In the genomic region with DNA sequence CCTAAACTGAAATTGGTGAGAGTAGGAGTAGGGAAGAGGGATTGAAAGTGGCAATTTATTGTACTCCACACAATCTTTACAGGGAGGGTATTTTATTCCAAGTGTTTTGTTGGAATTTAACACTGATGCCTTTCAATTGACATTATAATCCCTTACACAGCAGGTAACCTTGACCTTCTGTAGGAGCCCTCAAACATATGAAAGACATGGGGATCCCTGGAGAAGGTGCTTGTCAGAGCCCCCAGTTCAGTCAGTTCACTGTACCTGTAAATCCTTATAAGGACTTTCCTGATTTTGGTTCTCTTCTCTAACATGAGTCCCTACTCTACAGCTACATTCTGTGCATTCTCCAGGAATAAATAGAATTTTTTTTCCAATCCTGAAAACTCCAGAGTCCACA, we compare ENCODE assay signal across 17 cellular contexts.
DNase-seq lines count a peak whose midpoint lies in the region; ATAC-seq, FAIRE-seq and TF ChIP-seq lines count a peak whose summit lies in the region.
"Had no signal": no experiment of that assay in that cellular context is flagged by ENCODE, and none has a peak within 500 bp of the region (broad histone marks: within the 10 kb centered on the region; RNA-seq: fewer than 3 reads in every experiment).

No MANE protein-coding gene starts in this region.

- H2BK12ac ChIP-seq in H1 (ENCODE audit: low read depth, low read length): no peak overlapping the region

- no peak overlapping the region for H2AK5ac ChIP-seq in H1 (ENCODE audit: low read depth, low read length)

- no peak overlapping the region for H3K56ac ChIP-seq in H1 (replicated peaks; ENCODE audit: insufficient read length, low read depth, low read length)

- peak; percentile 55 for FAIRE-seq in H1 (lab: Jason Lieb, UNC)
- FAIRE-seq: GM12891, H54 had no signal

- TF ChIP-seq RAD21 in H1 (IDR thresholded peaks at IDR 0.05 in 1 of 2, conservative IDR thresholded peaks at IDR 0.05 in 1 of 2; ENCODE audit: low read depth in 2 of 2, low read length in 2 of 2): no peak

- no peak overlapping the region for H2AFZ ChIP-seq in H1 (ENCODE audit: low read length)
- H2AFZ ChIP-seq: GM23248 had no signal

- no peak overlapping the region for H4K8ac ChIP-seq in H1 (ENCODE audit: extremely low read depth, insufficient read depth, low read length)

- H3K9me3 ChIP-seq in HUES64 (ENCODE audit: insufficient read depth, low read depth, low read length): no peaks in the 10 kb centered on the region
- H3K9me3 ChIP-seq in H1 (ENCODE audit: insufficient read depth in 2 of 2, low read depth in 1 of 2, low read length in 1 of 2): no peaks in the 10 kb centered on the region; a peak in 1 of 4 replicates
- H3K9me3 ChIP-seq in iPS-20b (ENCODE audit: insufficient read depth, low read depth, low read length): no peaks in the 10 kb centered on the region

- no peaks in the 10 kb centered on the region; the same call in 1 of the 2 replicates for H3K23me2 ChIP-seq in H1 (ENCODE audit: low read depth, low read length)

- no peak overlapping the region for H3K23ac ChIP-seq in H1 (ENCODE audit: insufficient read length)

- H3K27me3 ChIP-seq in HUES64 (ENCODE audit: insufficient read depth, low read length) (no peaks in the 10 kb centered on the region), H1 (replicated peaks in 1 of 4; ENCODE audit: control insufficient read depth in 3 of 4, extremely low read depth in 1 of 4, insufficient read depth in 3 of 4, low read length in 3 of 4) (no peaks in the 10 kb centered on the region), iPS-20b (ENCODE audit: insufficient read depth, low read length) (no peaks in the 10 kb centered on the region)

- no peaks in the 10 kb centered on the region for H3K79me2 ChIP-seq in H1 (ENCODE audit: control insufficient read depth in 1 of 2, insufficient read depth in 2 of 2, low read length in 2 of 2)

- H2BK20ac ChIP-seq in H1 (ENCODE audit: low read length): no peak overlapping the region

- CTCF ChIA-PET in H1 (lab: Charles Lee; ENCODE audit: partially characterized antibody): interaction anchor here (0.6 to 1.4 kb wide), 3 partner anchors 108 to 378 kb away, joined by 3 to 5 read pairs (median 3); no protein-coding TSS in a partner anchor

- H3K4me3 ChIP-seq in HUES64 (ENCODE audit: low read length): no peak overlapping the region
- H3K4me3 ChIP-seq in H1 (ENCODE audit: extremely low read depth in 1 of 4, insufficient read depth in 2 of 4, low read depth in 3 of 4, low read length in 4 of 4): no peak overlapping the region
- H3K4me3 ChIP-seq in iPS-20b (ENCODE audit: low read length): 0 out of 2 replicates have a peak overlapping the region, but pooled peaks have one; percentile 8
- H3K4me3 ChIP-seq: GM23248 had no signal

- H3K4me1 ChIP-seq in HUES64 (ENCODE audit: insufficient read depth, low read length) (peaks cover 23% of the 10 kb centered on the region), H1 (replicated peaks in 1 of 4; ENCODE audit: control insufficient read depth in 3 of 4, insufficient read depth in 4 of 4, low read length in 3 of 4) (peaks cover 0 to 5% (median 1%) of the 10 kb centered on the region in 4 experiments; a peak in 4 of 7 replicates), iPS-20b (ENCODE audit: insufficient read depth, low read length) (peaks cover 21% of the 10 kb centered on the region)

- peak overlapping the region; percentile 48; the same call in 1 of the 2 replicates for H3K27ac ChIP-seq in HUES64 (ENCODE audit: low read depth, low read length)
- no peak overlapping the region for H3K27ac ChIP-seq in H1 (ENCODE audit: low read depth, low read length)
- H3K27ac ChIP-seq in iPS-20b (ENCODE audit: low read length): peak overlapping the region; percentile 44
- H3K27ac ChIP-seq: GM23248 had no signal

- H2BK120ac ChIP-seq in H1 (replicated peaks; ENCODE audit: low read depth, low read length): no peak overlapping the region

- no peak overlapping the region for H2BK15ac ChIP-seq in H1 (ENCODE audit: low read length)

- no peaks in the 10 kb centered on the region for H4K20me1 ChIP-seq in H1 (replicated peaks in 1 of 2; ENCODE audit: control insufficient read depth in 1 of 2, insufficient read depth in 2 of 2, low read length in 2 of 2)

- DNase-seq in H1 (ENCODE audit: low read depth in 1 of 2, low spot score in 2 of 2) (no peak), NCI-H1694 treated with DMSO at 0.1 percent for 48 hours (lab: John Stamatoyannopoulos, UW) (no peak), iPS-NIHi7 (ENCODE audit: extremely low spot score) (no peak)
- DNase-seq: C1 segment of cervical spinal cord; Calu3; CD4-positive, alpha-beta memory T cell; COR-L47; DMS53; DMS79 treated with DMSO at 0.1 percent for 48 hours; GF-D8; GM23248; HCEC 1CT had no signal

- H3K4ac ChIP-seq in H1 (replicated peaks; ENCODE audit: insufficient read length, low read depth, low read length): no peak overlapping the region

- H3K36me3 ChIP-seq in HUES64 (ENCODE audit: insufficient read depth, low read length) (no peaks in the 10 kb centered on the region), H1 (ENCODE audit: control insufficient read depth in 2 of 4, insufficient read depth in 4 of 4, low read length in 3 of 4) (no peaks in the 10 kb centered on the region; a peak in 1 of 8 replicates), iPS-20b (ENCODE audit: insufficient read depth, low read depth, low read length) (no peaks in the 10 kb centered on the region)

- POLR2A ChIA-PET in H1 (lab: Charles Lee; ENCODE audit: partially characterized antibody): interaction anchor here (1.5 kb wide), 1 partner anchor 21 kb away, joined by 4 read pairs; no protein-coding TSS in a partner anchor

- H4K5ac ChIP-seq in H1 (ENCODE audit: insufficient read length, low read depth, low read length): no peak overlapping the region

- no peak for ATAC-seq in GM21360 (IDR thresholded peaks at IDR 0.05; ENCODE audit: unreplicated experiment)

- TF ChIP-seq EP300 in H1 (IDR thresholded peaks at IDR 0.05; ENCODE audit: borderline replicate concordance in 1 of 2, low read depth in 2 of 2, low read length in 2 of 2): peak in 1 of 2 experiments; percentile 32; a peak in 1 of 3 replicates

- no peak overlapping the region for H3K14ac ChIP-seq in H1 (ENCODE audit: insufficient read length)

- peak overlapping the region in 1 of 2 experiments; percentile 9; a peak in 1 of 4 replicates for H3K4me2 ChIP-seq in H1 (ENCODE audit: insufficient read depth in 1 of 2, low read depth in 2 of 2, low read length in 2 of 2)

- no peak overlapping the region for H4K91ac ChIP-seq in H1 (replicated peaks; ENCODE audit: insufficient read length, low read length)

- no peak overlapping the region for H3K18ac ChIP-seq in H1 (ENCODE audit: extremely low read depth, low read length)

- no peak for TF ChIP-seq CTCF in H1 (IDR thresholded peaks at IDR 0.05; ENCODE audit: control extremely low read depth in 1 of 3, insufficient read depth in 1 of 3, low read depth in 1 of 3, low read length in 3 of 3)

- no peaks in the 10 kb centered on the region for H3K79me1 ChIP-seq in H1 (ENCODE audit: low read depth, low read length)

- no peak for TF ChIP-seq POLR2A in H1 (IDR thresholded peaks at IDR 0.05; ENCODE audit: control extremely low read depth in 1 of 2, low read depth in 2 of 2, low read length in 2 of 2)

- no peak overlapping the region for H2BK5ac ChIP-seq in H1 (ENCODE audit: low read depth, low read length)

- no peak overlapping the region for H3K9ac ChIP-seq in HUES64 (ENCODE audit: low read depth, low read length)
- H3K9ac ChIP-seq in H1 (replicated peaks in 1 of 4; ENCODE audit: extremely low read depth in 1 of 4, low read depth in 3 of 4, low read length in 3 of 4): no peak overlapping the region
- 0 out of 2 replicates have a peak overlapping the region, but pooled peaks have one; percentile 23 for H3K9ac ChIP-seq in iPS-20b (ENCODE audit: low read depth, low read length)
- H3K9ac ChIP-seq: GM23248 had no signal

TF ChIP-seq in H1, 55 proteins besides CTCF, POLR2A, EP300 and RAD21:
- TF ChIP-seq GABPA (IDR thresholded peaks at IDR 0.05; ENCODE audit: borderline replicate concordance, insufficient read depth, low read length) (no peak), TCF12 (IDR thresholded peaks at IDR 0.05; ENCODE audit: low read depth, low read length) (no peak), HDAC2 (IDR thresholded peaks at IDR 0.05; ENCODE audit: borderline replicate concordance in 1 of 2, low read depth in 2 of 2, low read length in 2 of 2) (peak in 1 of 2 experiments; percentile 69; a peak in 1 of 4 replicates), SRF (IDR thresholded peaks at IDR 0.05; ENCODE audit: low read depth, low read length) (0 out of 2 replicates have a peak, but pooled peaks have one; percentile 53), MAFK (IDR thresholded peaks at IDR 0.05; ENCODE audit: low read depth, low read length) (no peak)
- TF ChIP-seq, protein P1, sequence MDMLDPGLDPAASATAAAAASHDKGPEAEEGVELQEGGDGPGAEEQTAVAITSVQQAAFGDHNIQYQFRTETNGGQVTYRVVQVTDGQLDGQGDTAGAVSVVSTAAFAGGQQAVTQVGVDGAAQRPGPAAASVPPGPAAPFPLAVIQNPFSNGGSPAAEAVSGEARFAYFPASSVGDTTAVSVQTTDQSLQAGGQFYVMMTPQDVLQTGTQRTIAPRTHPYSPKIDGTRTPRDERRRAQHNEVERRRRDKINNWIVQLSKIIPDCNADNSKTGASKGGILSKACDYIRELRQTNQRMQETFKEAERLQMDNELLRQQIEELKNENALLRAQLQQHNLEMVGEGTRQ (IDR thresholded peaks at IDR 0.05; ENCODE audit: low read length): no peak
- TF ChIP-seq, protein P2, sequence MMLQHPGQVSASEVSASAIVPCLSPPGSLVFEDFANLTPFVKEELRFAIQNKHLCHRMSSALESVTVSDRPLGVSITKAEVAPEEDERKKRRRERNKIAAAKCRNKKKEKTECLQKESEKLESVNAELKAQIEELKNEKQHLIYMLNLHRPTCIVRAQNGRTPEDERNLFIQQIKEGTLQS (IDR thresholded peaks at IDR 0.05; ENCODE audit: insufficient read depth, low read depth, low read length): no peak
